Comparison of ENCODE assay signal across 1 cellular context in the genomic region with DNA sequence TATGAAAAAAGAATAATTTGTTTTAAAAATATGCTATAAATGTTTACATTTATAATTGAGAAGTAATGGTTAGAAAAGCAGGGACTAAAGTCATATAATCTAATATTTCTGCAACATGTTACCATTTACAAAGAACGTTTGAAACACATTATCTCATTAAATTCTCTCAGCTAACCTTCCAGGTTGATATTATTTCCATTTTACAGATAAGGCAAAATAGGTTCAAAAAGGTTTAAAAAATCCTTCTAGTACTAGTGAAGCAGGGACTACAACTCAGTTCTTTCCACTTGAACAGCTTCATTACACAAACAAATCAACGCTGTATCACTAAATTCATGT.
TF ChIP-seq lines count a peak whose summit lies in the region.

No MANE protein-coding gene starts in this region.

TF ChIP-seq in HepG2, 621 proteins besides CTCF, POLR2A, EP300 and RAD21:
- TF ChIP-seq ZNF350 (CRISPR knock-in tag; IDR thresholded peaks at IDR 0.05; ENCODE audit: borderline replicate concordance, low read depth) (no peak), ZNF292 (CRISPR knock-in tag; IDR thresholded peaks at IDR 0.05; ENCODE audit: borderline replicate concordance, low read depth) (no peak), ZNF660 (CRISPR knock-in tag; IDR thresholded peaks at IDR 0.05; ENCODE audit: borderline replicate concordance, low read depth) (no peak), MAFF (IDR thresholded peaks at IDR 0.05; ENCODE audit: low read depth, low read length) (no peak), ZNF549 (CRISPR knock-in tag; IDR thresholded peaks at IDR 0.05) (no peak), PPARG (CRISPR knock-in tag; conservative IDR thresholded peaks at IDR 0.05) (no peak), HNF1A (IDR thresholded peaks at IDR 0.05; ENCODE audit: low read depth) (no peak), HNF1A (CRISPR knock-in tag; IDR thresholded peaks at IDR 0.05; ENCODE audit: borderline replicate concordance) (no peak), NFKB2 (CRISPR knock-in tag; IDR thresholded peaks at IDR 0.05; ENCODE audit: borderline replicate concordance) (no peak), ZKSCAN8 (CRISPR knock-in tag; IDR thresholded peaks at IDR 0.05; ENCODE audit: borderline replicate concordance) (no peak)
- TF ChIP-seq, protein P1, sequence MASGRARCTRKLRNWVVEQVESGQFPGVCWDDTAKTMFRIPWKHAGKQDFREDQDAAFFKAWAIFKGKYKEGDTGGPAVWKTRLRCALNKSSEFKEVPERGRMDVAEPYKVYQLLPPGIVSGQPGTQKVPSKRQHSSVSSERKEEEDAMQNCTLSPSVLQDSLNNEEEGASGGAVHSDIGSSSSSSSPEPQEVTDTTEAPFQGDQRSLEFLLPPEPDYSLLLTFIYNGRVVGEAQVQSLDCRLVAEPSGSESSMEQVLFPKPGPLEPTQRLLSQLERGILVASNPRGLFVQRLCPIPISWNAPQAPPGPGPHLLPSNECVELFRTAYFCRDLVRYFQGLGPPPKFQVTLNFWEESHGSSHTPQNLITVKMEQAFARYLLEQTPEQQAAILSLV (CRISPR knock-in tag; IDR thresholded peaks at IDR 0.05; ENCODE audit: borderline replicate concordance): no peak
TF ChIP-seq in HepG2: peak in this region for 0.
